ENCODE assay signal across 1 cellular context in the genomic region with DNA sequence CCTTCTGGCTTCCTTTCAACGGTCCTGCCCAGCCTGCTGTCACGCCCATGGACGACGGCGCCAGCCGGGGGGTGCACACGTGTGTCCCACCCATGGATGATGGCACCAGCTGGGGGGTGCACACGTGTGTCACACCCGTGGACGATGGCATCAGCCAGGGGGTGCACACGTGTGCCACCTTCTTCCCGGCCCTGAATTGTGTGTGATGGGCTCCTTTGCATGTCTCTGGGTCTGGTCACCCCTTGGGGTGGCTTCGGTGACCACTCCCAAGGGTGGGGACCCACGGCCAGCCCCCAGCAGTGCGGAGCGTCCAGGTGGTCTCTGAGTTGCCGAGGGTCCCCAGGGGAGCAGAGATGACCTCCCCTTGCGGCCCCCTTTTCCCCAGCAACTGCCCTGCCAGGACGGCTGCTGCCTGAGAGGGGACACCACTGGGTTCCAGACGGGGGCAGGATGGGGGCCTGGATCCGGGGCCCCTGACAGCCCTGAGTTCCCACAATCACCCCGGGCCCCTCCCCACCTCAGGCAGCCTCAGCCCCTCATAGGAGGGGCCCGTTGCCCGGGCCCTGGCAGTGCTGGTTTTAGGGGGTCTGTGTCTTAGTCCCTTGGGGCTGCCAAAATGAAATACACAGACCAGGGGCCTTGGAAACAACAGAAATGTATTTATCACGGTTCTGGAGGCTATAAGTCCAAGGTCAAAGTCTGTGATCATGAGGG.
TF ChIP-seq lines count a peak whose summit lies in the region.

No MANE protein-coding gene starts in this region.

TF ChIP-seq in GM12891, 5 proteins besides CTCF, POLR2A, EP300 and RAD21 (continued from another document):
- no peak for TF ChIP-seq TAF1 (IDR thresholded peaks at IDR 0.05; ENCODE audit: low read depth, low read length)
- TF ChIP-seq SPI1 (IDR thresholded peaks at IDR 0.05; ENCODE audit: low read depth, low read length) = no peak
TF ChIP-seq in GM12891: peak in this region for 0.
